Comparison of ENCODE assay signal across 17 cellular contexts in genomic region chr5:127686424-127686823, GRCh38. TPM values are rescaled to one million over a fixed set of nuclear protein-coding genes. Genes with fewer than 3 reads are reported as not detected.
A peak's percentile ranks its signal among the peaks of the same experiment; 100 is the strongest.
DNase-seq lines count a peak whose midpoint lies in the region; ATAC-seq and TF ChIP-seq lines count a peak whose summit lies in the region.
"Had no signal": no experiment of that assay in that cellular context is flagged by ENCODE, and none has a peak within 500 bp of the region (broad histone marks: within the 10 kb centered on the region; RNA-seq: fewer than 3 reads in every experiment).

No MANE protein-coding gene starts in this region.

- H3K36me3 Mint-ChIP-seq in endothelial cell (ENCODE audit: low read depth, unreplicated experiment), result no peaks in the 10 kb centered on the region
- H3K36me3 Mint-ChIP-seq: CD4-positive, alpha-beta memory T cell had no signal

- no peak overlapping the region for H3K4me3 Mint-ChIP-seq in endothelial cell (ENCODE audit: unreplicated experiment)
- H3K4me3 Mint-ChIP-seq: CD4-positive, alpha-beta memory T cell; H9 had no signal

- H3K36me3 ChIP-seq in left ventricle myocardium inferior (no peaks in the 10 kb centered on the region), psoas muscle (ENCODE audit: insufficient read depth in 1 of 2, low read depth in 1 of 2) (no peaks in the 10 kb centered on the region)
- H3K36me3 ChIP-seq: BE2C had no signal

- H3K4me1 ChIP-seq in left ventricle myocardium inferior, result peaks cover 17% of the 10 kb centered on the region
- H3K4me1 ChIP-seq in psoas muscle, result peaks cover 24% of the 10 kb centered on the region
- H3K4me1 ChIP-seq: BE2C had no signal

- H3K9me3 ChIP-seq in left ventricle myocardium inferior (replicated peaks) (no peaks in the 10 kb centered on the region), psoas muscle (no peaks in the 10 kb centered on the region)
- H3K9me3 ChIP-seq: BE2C had no signal

- H3K27me3 ChIP-seq in left ventricle myocardium inferior (ENCODE audit: low read depth) (no peaks in the 10 kb centered on the region), psoas muscle (ENCODE audit: insufficient read depth in 3 of 3, low read length in 2 of 3) (no peaks in the 10 kb centered on the region)
- H3K27me3 ChIP-seq: BE2C had no signal

- ATAC-seq in Right ventricle myocardium superior (ENCODE audit: poor library complexity), result no peak
- no peak for ATAC-seq in psoas muscle
- no peak for ATAC-seq in left lobe of liver
- ATAC-seq: GM12878 had no signal

- H3K9me3 Mint-ChIP-seq in endothelial cell (ENCODE audit: unreplicated experiment), result no peaks in the 10 kb centered on the region
- H3K9me3 Mint-ChIP-seq: H9 had no signal

- peaks cover 15% of the 10 kb centered on the region for H3K4me1 Mint-ChIP-seq in endothelial cell (ENCODE audit: unreplicated experiment)
- H3K4me1 Mint-ChIP-seq: CD4-positive, alpha-beta memory T cell; H9 had no signal

- H3K27me3 Mint-ChIP-seq in endothelial cell (ENCODE audit: unreplicated experiment), result peaks cover 2% of the 10 kb centered on the region

- H3K4me3 ChIP-seq in left ventricle myocardium inferior (no peak overlapping the region), psoas muscle (no peak overlapping the region)
- H3K4me3 ChIP-seq: GM12878 had no signal

- TF ChIP-seq CTCF in left ventricle myocardium inferior (IDR thresholded peaks at IDR 0.05; ENCODE audit: borderline replicate concordance) (no peak), endothelial cell (IDR thresholded peaks at IDR 0.05; ENCODE audit: unreplicated experiment) (no peak), psoas muscle (IDR thresholded peaks at IDR 0.05) (no peak)

- H3K27ac ChIP-seq in left ventricle myocardium inferior (replicated peaks) (peak overlapping the region; percentile 61), psoas muscle (peak overlapping the region; percentile 71)
- H3K27ac ChIP-seq: C4-2B had no signal

- DNase-seq in left ventricle myocardium inferior, result no peak
- no peak for DNase-seq in Right ventricle myocardium superior
- no peak for DNase-seq in endothelial cell (ENCODE audit: low spot score)
- DNase-seq in psoas muscle, result no peak
- no peak for DNase-seq in nucleus accumbens (lab: John Stamatoyannopoulos, UW)
- DNase-seq in left lobe of liver (ENCODE audit: low spot score), result no peak
- DNase-seq in activated effector memory CD4-positive, alpha-beta T cell treated with Interleukin-2 at 50 U/mL for 16 hours, result no peak
- DNase-seq: BE2C; CD4-positive, alpha-beta memory T cell; DMS79; GOT3; H9 had no signal

- H3K27ac Mint-ChIP-seq in endothelial cell (ENCODE audit: unreplicated experiment), result peak overlapping the region; percentile 80
- H3K27ac Mint-ChIP-seq: CD4-positive, alpha-beta memory T cell; H9 had no signal

- intact Hi-C loops in left ventricle myocardium inferior (cut with micrococcal nuclease), result no loop called here
- intact Hi-C loops in Right ventricle myocardium superior (cut with DNase I), result no loop called here
- intact Hi-C loops in psoas muscle (cut with DNase I), result no loop called here

RNA-seq across cellular contexts. Expression of gene CCDC192, which starts 16.8 kb away (rescaled TPM):
- total RNA-seq in left ventricle myocardium inferior, result not detected
- total RNA-seq in Right ventricle myocardium superior, result not detected
- total RNA-seq in endothelial cell (ENCODE audit: unreplicated experiment), result 0.26 TPM
- total RNA-seq in psoas muscle, result 1 to 10 TPM in 1 of 4 donors, not detected in 3; 1.2 TPM
- under 1 TPM in 2 of 3 donors, not detected in 1; 0.12 to 0.19 TPM for polyA plus RNA-seq in psoas muscle
- not detected for total RNA-seq in left lobe of liver
- total RNA-seq: CD4-positive, alpha-beta memory T cell; G401; GM12878; H9; HT1080 had no signal
- polyA plus RNA-seq: AG04450; CD4-positive, alpha-beta memory T cell had no signal

RNA-seq across cellular contexts. Expression of gene CTXN3, which starts 37.5 kb away (rescaled TPM):
- total RNA-seq in left ventricle myocardium inferior (not detected), Right ventricle myocardium superior (not detected), endothelial cell (ENCODE audit: unreplicated experiment) (5.4 TPM), psoas muscle (under 1 TPM in 2 of 4 donors, not detected in 2; 0.61 to 0.69 TPM), left lobe of liver (not detected)
- under 1 TPM in 2 of 3 donors, not detected in 1; 0.06 to 0.40 TPM for polyA plus RNA-seq in psoas muscle
- total RNA-seq: CD4-positive, alpha-beta memory T cell; G401; GM12878; H9; HT1080 had no signal
- polyA plus RNA-seq: AG04450; CD4-positive, alpha-beta memory T cell; GM12878 had no signal
